8 cellular contexts compared by ENCODE assay signal in genomic region chr17:69235338-69236058, GRCh38. TPM values are rescaled to one million over a fixed set of nuclear protein-coding genes. Genes with fewer than 3 reads are reported as not detected.
DNase-seq lines count a peak whose midpoint lies in the region; ATAC-seq and TF ChIP-seq lines count a peak whose summit lies in the region.

No MANE protein-coding gene starts in this region.

- H3K27me3 ChIP-seq in effector memory CD4-positive, alpha-beta T cell (replicated peaks; ENCODE audit: control insufficient read depth, insufficient read depth, low read length, poor library complexity, severe bottlenecking), result no peaks in the 10 kb centered on the region

- peak; percentile 54 for DNase-seq in COLO668 (lab: John Stamatoyannopoulos, UW; ENCODE audit: unreplicated experiment)
- peak; percentile 52 for DNase-seq in GM20000 (ENCODE audit: low spot score)
- DNase-seq in HK-2 (ENCODE audit: unreplicated experiment), result peak; percentile 71
- DNase-seq in NCI-H82 treated with DMSO at 0.1 percent for 48 hours (lab: John Stamatoyannopoulos, UW; ENCODE audit: unreplicated experiment), result peak; percentile 42
- DNase-seq in activated CD4-positive, alpha-beta memory T cell treated with anti-CD3 and anti-CD28 coated beads, Interleukin-2, amount 10 ng/mL, durations not matched to agents 7 days and 5 days, result peak; percentile 71
- DNase-seq in effector memory CD4-positive, alpha-beta T cell, result peak in 2 of 3 donors; percentile 1 to 11
- DNase-seq in memory B cell (ENCODE audit: low spot score in 2 of 2), result peak; percentile 77 to 84
- DNase-seq in stimulated activated CD8-positive, alpha-beta memory T cell treated with anti-CD3 and anti-CD28 coated beads, Interleukin-2, amount 100 ng/mL, for 48 hours (ENCODE audit: low read depth in 2 of 2), result peak; percentile 48 to 56

- H3K36me3 ChIP-seq in effector memory CD4-positive, alpha-beta T cell (ENCODE audit: control insufficient read depth, insufficient read depth, low read length), result no peaks in the 10 kb centered on the region

- peaks cover 3% of the 10 kb centered on the region for H3K27me3 Mint-ChIP-seq in activated CD4-positive, alpha-beta memory T cell treated with anti-CD3 and anti-CD28 coated beads, Interleukin-2, amount 10 ng/mL, durations not matched to agents 7 days and 5 days
- no peaks in the 10 kb centered on the region for H3K27me3 Mint-ChIP-seq in memory B cell

- no peaks in the 10 kb centered on the region for H3K36me3 Mint-ChIP-seq in activated CD4-positive, alpha-beta memory T cell treated with anti-CD3 and anti-CD28 coated beads, Interleukin-2, amount 10 ng/mL, durations not matched to agents 7 days and 5 days (ENCODE audit: low read depth)
- H3K36me3 Mint-ChIP-seq in memory B cell, result peaks cover 2% of the 10 kb centered on the region

- H3K27ac ChIP-seq in effector memory CD4-positive, alpha-beta T cell (ENCODE audit: insufficient read depth, low read length, poor library complexity, severe bottlenecking), result no peak overlapping the region

- H3K27ac Mint-ChIP-seq in activated CD4-positive, alpha-beta memory T cell treated with anti-CD3 and anti-CD28 coated beads, Interleukin-2, amount 10 ng/mL, durations not matched to agents 7 days and 5 days, result no peak overlapping the region
- H3K27ac Mint-ChIP-seq in memory B cell, result peak overlapping the region; percentile 0

- H3K4me3 Mint-ChIP-seq in activated CD4-positive, alpha-beta memory T cell treated with anti-CD3 and anti-CD28 coated beads, Interleukin-2, amount 10 ng/mL, durations not matched to agents 7 days and 5 days, result no peak overlapping the region
- no peak overlapping the region for H3K4me3 Mint-ChIP-seq in memory B cell

- ATAC-seq in memory B cell (ENCODE audit: low read depth), result peak; percentile 99

- no peaks in the 10 kb centered on the region for H3K9me3 Mint-ChIP-seq in activated CD4-positive, alpha-beta memory T cell treated with anti-CD3 and anti-CD28 coated beads, Interleukin-2, amount 10 ng/mL, durations not matched to agents 7 days and 5 days
- peaks cover 13% of the 10 kb centered on the region for H3K9me3 Mint-ChIP-seq in memory B cell

- CTCF ChIA-PET in activated CD4-positive, alpha-beta memory T cell treated with anti-CD3 and anti-CD28 coated beads, Interleukin-2, amount 10 ng/mL, durations not matched to agents 7 days and 5 days (lab: Charles Lee), result interaction anchor here (0.5 to 1.8 kb wide), 8 partner anchors 9 to 459 kb away, joined by 3 to 9 read pairs (median 4); no protein-coding TSS in a partner anchor

- H3K4me3 ChIP-seq in effector memory CD4-positive, alpha-beta T cell (ENCODE audit: insufficient read depth, low read depth, low read length, poor library complexity, severe bottlenecking), result no peak overlapping the region

- POLR2A ChIA-PET in activated CD4-positive, alpha-beta memory T cell treated with anti-CD3 and anti-CD28 coated beads, Interleukin-2, amount 10 ng/mL, durations not matched to agents 7 days and 5 days (lab: Charles Lee), result interaction anchor here (0.9 kb wide), 1 partner anchor 14 kb away, joined by 3 read pairs; no protein-coding TSS in a partner anchor

- H3K9me3 ChIP-seq in effector memory CD4-positive, alpha-beta T cell (ENCODE audit: control insufficient read depth, low read length), result peaks cover 15% of the 10 kb centered on the region

- no peaks in the 10 kb centered on the region for H3K4me1 Mint-ChIP-seq in activated CD4-positive, alpha-beta memory T cell treated with anti-CD3 and anti-CD28 coated beads, Interleukin-2, amount 10 ng/mL, durations not matched to agents 7 days and 5 days
- H3K4me1 Mint-ChIP-seq in memory B cell, result peaks cover 3% of the 10 kb centered on the region

- TF ChIP-seq CTCF in GM20000 (IDR thresholded peaks at IDR 0.05; ENCODE audit: extremely low read depth, missing control alignments), result peak; percentile 53

- no peaks in the 10 kb centered on the region for H3K4me1 ChIP-seq in effector memory CD4-positive, alpha-beta T cell (ENCODE audit: control insufficient read depth, insufficient read depth, low read length, poor library complexity, severe bottlenecking)

RNA-seq across cellular contexts. Expression of gene ABCA10, which starts 6.9 kb away (rescaled TPM):
- total RNA-seq in activated CD4-positive, alpha-beta memory T cell treated with anti-CD3 and anti-CD28 coated beads, Interleukin-2, amount 10 ng/mL, durations not matched to agents 7 days and 5 days, result 1 to 10 TPM; 1.1 to 1.2 TPM

Comparison
In these comparisons a context has a peak if more than half of its experiments do, and no peak if none do; other contexts are left out.
1. DNase-seq: peak in every context shown above with its lines; median percentile 80 in memory B cell; 71 in HK-2; 71 in activated CD4-positive, alpha-beta memory T cell treated with anti-CD3 and anti-CD28 coated beads, Interleukin-2, amount 10 ng/mL, durations not matched to agents 7 days and 5 days; 54 in COLO668; 52 in GM20000; 52 in stimulated activated CD8-positive, alpha-beta memory T cell treated with anti-CD3 and anti-CD28 coated beads, Interleukin-2, amount 100 ng/mL, for 48 hours; 42 in NCI-H82 treated with DMSO at 0.1 percent for 48 hours; 6 in effector memory CD4-positive, alpha-beta T cell.